In genomic region chr1:109404838-109405237, GRCh38 we compare ENCODE assay signal across 22 cellular contexts. TPM values are rescaled to one million over a fixed set of nuclear protein-coding genes. Genes with fewer than 3 reads are reported as not detected.
DNase-seq lines count a peak whose midpoint lies in the region; ATAC-seq, FAIRE-seq and TF ChIP-seq lines count a peak whose summit lies in the region.
"Had no signal": no experiment of that assay in that cellular context is flagged by ENCODE, and none has a peak within 500 bp of the region (broad histone marks: within the 10 kb centered on the region; RNA-seq: fewer than 3 reads in every experiment).

No MANE protein-coding gene starts in this region.

- no peak overlapping the region for H2AFZ ChIP-seq in GM12878 (ENCODE audit: control insufficient read depth, low read depth, low read length)
- H2AFZ ChIP-seq: GM23248 had no signal

- SMC1A ChIA-PET in GM12878 (lab: Charles Lee; ENCODE audit: uncharacterized antibody, unreplicated experiment), result interaction anchor here (0.8 to 0.9 kb wide), 2 partner anchors 21 to 128 kb away, joined by 3 read pairs; partner anchors contain the start of gene PSMA5

- no peaks in the 10 kb centered on the region for H3K4me1 ChIP-seq in GM12878 (ENCODE audit: control insufficient read depth, insufficient read depth, low read length)

- no peaks in the 10 kb centered on the region for H4K20me1 ChIP-seq in GM12878 (ENCODE audit: control insufficient read depth, insufficient read depth)

- RAD21 ChIA-PET in GM12878 (lab: Charles Lee; ENCODE audit: unreplicated experiment), result no interaction called here

- H3K9ac ChIP-seq in GM12878 (ENCODE audit: control insufficient read depth, insufficient read depth, low read length), result no peak overlapping the region
- H3K9ac ChIP-seq: GM23248 had no signal

- in situ Hi-C loops in GM12878 (cut with MboI), result loop anchor here (5.0 kb wide), 1 partner anchor 143 kb away; no protein-coding TSS in a partner anchor

- TF ChIP-seq CTCF in GM12878 (IDR thresholded peaks at IDR 0.05 in 2 of 3, conservative IDR thresholded peaks at IDR 0.05 in 1 of 3; ENCODE audit: control insufficient read depth in 2 of 3, extremely low read depth in 1 of 3, insufficient read depth in 1 of 3, low read depth in 3 of 3, low read length in 3 of 3) (no peak), GM10266 (IDR thresholded peaks at IDR 0.05; ENCODE audit: control insufficient read depth, insufficient read depth, low read depth, missing control alignments) (no peak)

- H3K4me3 Mint-ChIP-seq in activated T-cell treated with anti-CD3 and anti-CD28 coated beads, Interleukin-2, amount 50 U/mL, for 72 hours, result peak overlapping the region in 1 of 2 donors; percentile 19
- no peak overlapping the region for H3K4me3 Mint-ChIP-seq in T-cell

- H3K9me3 Mint-ChIP-seq in activated T-cell treated with anti-CD3 and anti-CD28 coated beads, Interleukin-2, amount 50 U/mL, for 72 hours, result no peaks in the 10 kb centered on the region
- H3K9me3 Mint-ChIP-seq in T-cell, result no peaks in the 10 kb centered on the region

- H3K4me3 ChIP-seq in GM12878, result no peak overlapping the region
- H3K4me3 ChIP-seq: GM23248, heart right ventricle had no signal

- DNase-seq in activated T-cell treated with anti-CD3 and anti-CD28 coated beads, Interleukin-2, amount 50 U/mL, for 72 hours, result no peak
- DNase-seq in activated T-cell treated with anti-CD3 and anti-CD28 coated beads for 4 hours, result no peak
- DNase-seq in T-cell, result no peak
- DNase-seq in GM12878 (ENCODE audit: low read depth, low spot score), result no peak
- DNase-seq in stimulated activated naive CD8-positive, alpha-beta T cell treated with anti-CD3 and anti-CD28 coated beads, Interleukin-15, Interleukin-2, amounts not matched to agents 100 U/mL and 50 U/mL, for 24 hours, result no peak
- no peak for DNase-seq in GM10266 (ENCODE audit: extremely low spot score)
- DNase-seq: ACHN; activated CD8-positive, alpha-beta memory T cell treated with anti-CD3 and anti-CD28 coated beads for 24 hours; activated gamma-delta T cell treated with Interleukin-2 at 50 U/mL for 16 hours; DMS79; GM23248; heart right ventricle; NCI-H1417; NCI-H526 treated with DMSO at 0.1 percent for 48 hours; right cardiac atrium; stimulated activated CD4-positive, alpha-beta T cell treated with anti-CD3 and anti-CD28 coated beads, Interleukin-15, amount 100 ng/mL, for 24 hours; SW 1271 had no signal

- H3K79me2 ChIP-seq in GM12878 (ENCODE audit: control insufficient read depth, insufficient read depth, low read length), result no peaks in the 10 kb centered on the region

- no peak for FAIRE-seq in GM12878 (lab: Jason Lieb, UNC)
- FAIRE-seq: colon, endometrium had no signal

- 32% methylated on average over 4 of the region's 4 CpGs for WGBS in GM12878 (ENCODE audit: insufficient coverage, insufficient replicate concordance, low lambda C conversion rate, missing lambda C conversion rate)

- no peak for TF ChIP-seq POLR2A in GM12878 (IDR thresholded peaks at IDR 0.05; ENCODE audit: low read depth, low read length)

- H3K27ac Mint-ChIP-seq in activated T-cell treated with anti-CD3 and anti-CD28 coated beads, Interleukin-2, amount 50 U/mL, for 72 hours, result peak overlapping the region; percentile 44
- H3K27ac Mint-ChIP-seq in T-cell, result peak overlapping the region; percentile 53 to 69

- TF ChIP-seq RAD21 in GM12878 (IDR thresholded peaks at IDR 0.05; ENCODE audit: insufficient read depth, low read depth, low read length), result no peak

- intact Hi-C loops in GM12878 (cut with micrococcal nuclease; ENCODE audit: unreplicated experiment), result no loop called here

- no peaks in the 10 kb centered on the region for H3K27me3 ChIP-seq in GM12878 (replicated peaks in 1 of 2; ENCODE audit: control insufficient read depth in 2 of 2, insufficient read depth in 2 of 2, low read length in 1 of 2)
- H3K27me3 ChIP-seq: heart right ventricle had no signal

- H3K27me3 Mint-ChIP-seq in activated T-cell treated with anti-CD3 and anti-CD28 coated beads, Interleukin-2, amount 50 U/mL, for 72 hours (ENCODE audit: low read depth), result no peaks in the 10 kb centered on the region
- H3K27me3 Mint-ChIP-seq in T-cell, result no peaks in the 10 kb centered on the region

- peaks cover 16 to 28% of the 10 kb centered on the region in 2 donors for H3K36me3 Mint-ChIP-seq in activated T-cell treated with anti-CD3 and anti-CD28 coated beads, Interleukin-2, amount 50 U/mL, for 72 hours (ENCODE audit: insufficient read depth in 2 of 2)
- H3K36me3 Mint-ChIP-seq in T-cell, result peaks cover 45% of the 10 kb centered on the region

- POLR2A ChIA-PET in T-cell (lab: Charles Lee), result no interaction called here
- POLR2A ChIA-PET in GM12878 (lab: Charles Lee), result interaction anchor here (0.6 kb wide), 1 partner anchor 79 kb away, joined by 3 read pairs; the partner anchor contains the start of gene ATXN7L2

- peaks cover 3% of the 10 kb centered on the region; the same call in 1 of the 3 replicates for H3K9me3 ChIP-seq in GM12878 (replicated peaks; ENCODE audit: control insufficient read depth, insufficient read depth, low read length)
- H3K9me3 ChIP-seq: heart right ventricle had no signal

- TF ChIP-seq EP300 in GM12878 (IDR thresholded peaks at IDR 0.05; ENCODE audit: borderline replicate concordance in 1 of 2, control insufficient read depth in 1 of 2, low read depth in 2 of 2, low read length in 2 of 2), result no peak

- no peak overlapping the region for H3K27ac ChIP-seq in GM12878 (ENCODE audit: control insufficient read depth, insufficient read depth)
- H3K27ac ChIP-seq: GM23248, heart right ventricle had no signal

- BruUV-seq in GM12878 (replicated peaks; lab: Mats Ljungman, UMichigan), result no TSS peak

- peaks cover 4 to 41% of the 10 kb centered on the region in 2 experiments for H3K36me3 ChIP-seq in GM12878 (ENCODE audit: control insufficient read depth in 2 of 2, insufficient read depth in 2 of 2, low read length in 1 of 2)

- peaks cover 24% of the 10 kb centered on the region for H3K4me1 Mint-ChIP-seq in activated T-cell treated with anti-CD3 and anti-CD28 coated beads, Interleukin-2, amount 50 U/mL, for 72 hours (ENCODE audit: low read depth)
- peaks cover 20 to 24% (median 22%) of the 10 kb centered on the region in 3 donors for H3K4me1 Mint-ChIP-seq in T-cell

- CTCF ChIA-PET in T-cell (lab: Charles Lee), result interaction anchor here in 1 of 2 donors (0.7 kb wide), 1 partner anchor 128 kb away, joined by 3 read pairs; no protein-coding TSS in a partner anchor
- CTCF ChIA-PET in GM12878 (lab: Yijun Ruan, JAX), result interaction anchor here (1.1 to 2.3 kb wide), 2 partner anchors 88 to 204 kb away, joined by 3 to 5 read pairs; no protein-coding TSS in a partner anchor

- peak; percentile 27 to 59 for ATAC-seq in activated T-cell treated with anti-CD3 and anti-CD28 coated beads, Interleukin-2, amount 50 U/mL, for 72 hours (replicated peaks in 1 of 2)
- ATAC-seq in T-cell (replicated peaks in 1 of 4) (peak in 1 of 4 experiments; percentile 29), GM12878 (peak; percentile 36; the same call in 2 of the 3 replicates), GM18498 (IDR thresholded peaks at IDR 0.05; ENCODE audit: unreplicated experiment) (no peak), HG03442 (IDR thresholded peaks at IDR 0.05; ENCODE audit: unreplicated experiment) (no peak)
- ATAC-seq in stimulated activated naive CD8-positive, alpha-beta T cell treated with anti-CD3 and anti-CD28 coated beads, Interleukin-15, Interleukin-2, amounts not matched to agents 100 U/mL and 50 U/mL, for 24 hours, result peak; percentile 76
- ATAC-seq: heart right ventricle, right cardiac atrium, Right ventricle myocardium inferior had no signal

- H3K4me2 ChIP-seq in GM12878 (ENCODE audit: control insufficient read depth, insufficient read depth), result no peak overlapping the region

TF ChIP-seq in GM12878, 131 proteins besides CTCF, POLR2A, EP300 and RAD21 (continues in another document):
- peak; percentile 59 for TF ChIP-seq RUNX3 (IDR thresholded peaks at IDR 0.05; ENCODE audit: low read length)

RNA-seq across cellular contexts. Expression of gene SORT1, which starts 7.1 kb away (rescaled TPM):
- total RNA-seq in activated T-cell treated with anti-CD3 and anti-CD28 coated beads, Interleukin-2, amount 50 U/mL, for 72 hours, result 1 to 10 TPM; 1.4 to 4.8 TPM
- total RNA-seq in T-cell (1 to 10 TPM in 4 of 5 donors, under 1 TPM in 1; 0.82 to 2.9 (median 1.5) TPM), GM12878 (2014; rRNA removed) (0.27 and 0.28 TPM in 2 replicates), GM12878 (2014; rRNA removed; fragmentation: Illumina TruSeq; extraction: Trizol) (0.18 and 0.23 TPM in 2 replicates), GM12878 (2021) (1.2 and 1.4 TPM in 2 replicates)
- total RNA-seq in GM12878 (2013; cell fraction: nucleolus; rRNA removed), result 2.6 and 2.9 TPM in 2 replicates
- polyA plus RNA-seq in GM12878 (2011; ENCODE audit: low read depth), result 0.77 TPM
- polyA plus RNA-seq in GM12878 (2011; rRNA removed) (0.33 and 0.62 TPM in 2 replicates), GM12878 (2014; fragmentation: Illumina TruSeq; extraction: Trizol) (0.16 and 0.59 TPM in 2 replicates), GM12878 (2014; fragmentation: Nextera tagmentation; extraction: Ambion mirVana) (under 1 TPM; 0.06 to 0.16 TPM), GM12878 (2014; rRNA removed) (0.39 and 0.42 TPM in 2 replicates), GM12878 (2016; fragmentation: Nextera tagmentation; extraction: Ambion mirVana) (1 to 10 TPM in 1 of 2 experiments, not detected in 1; 1.9 TPM)
- 0.30 and 0.33 TPM in 2 replicates for polyA plus RNA-seq in GM12878 (2011; cell fraction: cytosol; rRNA removed)
- polyA plus RNA-seq in GM12878 (2011; cell fraction: nucleus; rRNA removed), result 0.25 and 0.53 TPM in 2 replicates
- 1.2 TPM in 2 replicates for polyA plus RNA-seq in GM12878 (2012)
- 1.4 and 1.6 TPM in 2 replicates for polyA minus RNA-seq in GM12878 (2011; rRNA and poly(A)+ RNA removed)
- 1.1 and 2.6 TPM in 2 replicates for polyA minus RNA-seq in GM12878 (2011; cell fraction: cytosol; rRNA and poly(A)+ RNA removed)
- polyA minus RNA-seq in GM12878 (2011; cell fraction: nucleus; rRNA and poly(A)+ RNA removed), result 0.36 and 2.6 TPM in 2 replicates

RNA-seq across cellular contexts. Expression of gene PSMA5, which starts 21.4 kb away (rescaled TPM):
- 100 to 1,000 TPM; 169 to 179 TPM for total RNA-seq in activated T-cell treated with anti-CD3 and anti-CD28 coated beads, Interleukin-2, amount 50 U/mL, for 72 hours
- 10 to 100 TPM; 41.1 to 91.2 (median 75.5) TPM for total RNA-seq in T-cell
- 44.7 and 51.5 TPM in 2 replicates for total RNA-seq in GM12878 (2013; cell fraction: nucleolus; rRNA removed)
- total RNA-seq in GM12878 (2014; rRNA removed), result 58.7 and 68.4 TPM in 2 replicates
- total RNA-seq in GM12878 (2014; rRNA removed; fragmentation: Illumina TruSeq; extraction: Trizol), result 89.3 and 96.9 TPM in 2 replicates
- total RNA-seq in GM12878 (2021), result 166 and 170 TPM in 2 replicates
- polyA plus RNA-seq in GM12878 (2011; ENCODE audit: low read depth), result 70.3 TPM
- 203 and 210 TPM in 2 replicates for polyA plus RNA-seq in GM12878 (2011; rRNA removed)
- 138 and 147 TPM in 2 replicates for polyA plus RNA-seq in GM12878 (2011; cell fraction: cytosol; rRNA removed)
- 80.0 and 90.5 TPM in 2 replicates for polyA plus RNA-seq in GM12878 (2011; cell fraction: nucleus; rRNA removed)
- polyA plus RNA-seq in GM12878 (2012), result 98.8 and 101 TPM in 2 replicates
- polyA plus RNA-seq in GM12878 (2014; fragmentation: Illumina TruSeq; extraction: Trizol), result 146 and 154 TPM in 2 replicates
- 100 to 1,000 TPM; 267 to 271 TPM for polyA plus RNA-seq in GM12878 (2014; fragmentation: Nextera tagmentation; extraction: Ambion mirVana)
- 124 and 141 TPM in 2 replicates for polyA plus RNA-seq in GM12878 (2014; rRNA removed)
- 100 to 1,000 TPM; 235 to 250 TPM for polyA plus RNA-seq in GM12878 (2016; fragmentation: Nextera tagmentation; extraction: Ambion mirVana)
- 119 and 123 TPM in 2 replicates for polyA minus RNA-seq in GM12878 (2011; rRNA and poly(A)+ RNA removed)
- 49.6 and 52.4 TPM in 2 replicates for polyA minus RNA-seq in GM12878 (2011; cell fraction: cytosol; rRNA and poly(A)+ RNA removed)
- 24.2 and 33.5 TPM in 2 replicates for polyA minus RNA-seq in GM12878 (2011; cell fraction: nucleus; rRNA and poly(A)+ RNA removed)

Comparison
In these comparisons a context has a peak if more than half of its experiments do, and no peak if none do; other contexts are left out.
1. ATAC-seq: peak in activated T-cell treated with anti-CD3 and anti-CD28 coated beads, Interleukin-2, amount 50 U/mL, for 72 hours (2 of 2), GM12878 (single experiment) and stimulated activated naive CD8-positive, alpha-beta T cell treated with anti-CD3 and anti-CD28 coated beads, Interleukin-15, Interleukin-2, amounts not matched to agents 100 U/mL and 50 U/mL, for 24 hours (single experiment); none in GM18498 (single experiment) and HG03442 (single experiment).